Comparison of ENCODE assay signal across 29 cellular contexts in genomic region chr3:192620300-192620699, GRCh38.
"Had no signal": no experiment of that assay in that cellular context is flagged by ENCODE, and none has a peak within 500 bp of the region (broad histone marks: within the 10 kb centered on the region; RNA-seq: fewer than 3 reads in every experiment).

No MANE protein-coding gene starts in this region.

- H3K9me3 Mint-ChIP-seq: dendritic cell treated with granulocyte-macrophage colony-stimulating factor and Interleukin-4, amounts not matched to agents 40 ng/mL and 50 ng/mL, for 4 days; endodermal cell; mesothelial cell of epicardium; naive B cell had no signal

- H3K4me1 Mint-ChIP-seq: mesothelial cell of epicardium; naive B cell; naive thymus-derived CD8-positive, alpha-beta T cell had no signal

- H3K4me3 Mint-ChIP-seq: dendritic cell treated with granulocyte-macrophage colony-stimulating factor and Interleukin-4, amounts not matched to agents 40 ng/mL and 50 ng/mL, for 4 days; effector memory CD8-positive, alpha-beta T cell; endodermal cell; mesothelial cell of epicardium; naive B cell; naive thymus-derived CD8-positive, alpha-beta T cell had no signal

- ATAC-seq: effector memory CD8-positive, alpha-beta T cell; esophagus mucosa; gastrocnemius medialis; heart right ventricle; left colon; left lobe of liver; left ventricle myocardium superior; lower lobe of right lung; mucosa of descending colon; naive thymus-derived CD8-positive, alpha-beta T cell had no signal

- H3K36me3 Mint-ChIP-seq: mesothelial cell of epicardium; naive B cell; naive thymus-derived CD8-positive, alpha-beta T cell had no signal

- H3K36me3 ChIP-seq: colonic mucosa, esophagus squamous epithelium, gastrocnemius medialis, heart right ventricle, lower lobe of right lung had no signal

- H3K27me3 Mint-ChIP-seq: dendritic cell treated with granulocyte-macrophage colony-stimulating factor and Interleukin-4, amounts not matched to agents 40 ng/mL and 50 ng/mL, for 4 days; effector memory CD8-positive, alpha-beta T cell had no signal

- H3K27ac ChIP-seq: colonic mucosa, epithelial cell of prostate, esophagus squamous epithelium, gastrocnemius medialis, lower lobe of right lung had no signal

- H3K27me3 ChIP-seq: colonic mucosa, esophagus squamous epithelium, gastrocnemius medialis, heart right ventricle had no signal

- H3K27ac Mint-ChIP-seq: dendritic cell treated with granulocyte-macrophage colony-stimulating factor and Interleukin-4, amounts not matched to agents 40 ng/mL and 50 ng/mL, for 4 days; effector memory CD8-positive, alpha-beta T cell; endodermal cell; mesothelial cell of epicardium; naive thymus-derived CD8-positive, alpha-beta T cell had no signal

- H3K4me3 ChIP-seq: colonic mucosa, esophagus squamous epithelium, gastrocnemius medialis, heart right ventricle, lower lobe of right lung, mucosa of descending colon had no signal

- DNase-seq: colonic mucosa; cortex of kidney; effector CD8-positive, alpha-beta T cell; effector memory CD8-positive, alpha-beta T cell; endodermal cell; erythroblast; esophagus squamous epithelium; foreskin fibroblast; foreskin melanocyte; gastrocnemius medialis; glutamatergic neuron; head of caudate nucleus; heart right ventricle; hippocampal formation; islet precursor cell; kidney; kidney glomerular epithelial cell; left colon; left ventricle myocardium superior; lower lobe of right lung; mesenchymal stem cell; mucosa of descending colon; naive B cell; naive thymus-derived CD8-positive, alpha-beta T cell had no signal

- H3K4me1 ChIP-seq: colonic mucosa, esophagus squamous epithelium, gastrocnemius medialis, lower lobe of right lung had no signal
